Comparison of ENCODE assay signal across 8 cellular contexts in genomic region chr15:65824031-65824743, GRCh38. TPM values are rescaled to one million over a fixed set of nuclear protein-coding genes. Genes with fewer than 3 reads are reported as not detected.
DNase-seq lines count a peak whose midpoint lies in the region; ATAC-seq, FAIRE-seq and TF ChIP-seq lines count a peak whose summit lies in the region.

No MANE protein-coding gene starts in this region.

- WGBS in small intestine, 3 donors, result 58 to 72% (median 66%) methylated on average over 7 of the region's 7 CpGs

- DNase-seq in AG10803 (ENCODE audit: low read depth), result peak; percentile 64
- no peak for DNase-seq in GM18507 (ENCODE audit: extremely low spot score, insufficient read length, low read depth)
- DNase-seq in NCI-H460 (ENCODE audit: extremely low read depth, low read depth), result peak; percentile 70
- peak; percentile 72 for DNase-seq in astrocyte of the hippocampus (ENCODE audit: low read depth, low spot score)
- DNase-seq in iPS DF 19.7 (ENCODE audit: low read depth, low spot score), result peak; percentile 69
- DNase-seq in small intestine, result peak; percentile 72
- no peak for DNase-seq in central memory CD4-positive, alpha-beta T cell

- TF ChIP-seq CTCF in AG10803 (conservative IDR thresholded peaks at IDR 0.05; ENCODE audit: low read length), result peak; percentile 78

- H3K9me3 ChIP-seq in small intestine (ENCODE audit: control insufficient read depth, low read depth), result no peaks in the 10 kb centered on the region

- H3K27ac ChIP-seq in small intestine (ENCODE audit: low read depth in 1 of 2, low read length in 1 of 2), result no peak overlapping the region

- H3K4me1 ChIP-seq in small intestine (ENCODE audit: control insufficient read depth in 2 of 2, insufficient read depth in 1 of 2, low read depth in 1 of 2, low read length in 1 of 2), result peaks cover 0 to 6% of the 10 kb centered on the region in 2 donors

- no peaks in the 10 kb centered on the region for H3K27me3 ChIP-seq in small intestine (ENCODE audit: control insufficient read depth in 2 of 2, insufficient read depth in 2 of 2, low read length in 2 of 2)

- H3K36me3 ChIP-seq in small intestine (ENCODE audit: control insufficient read depth in 2 of 2, insufficient read depth in 2 of 2, low read length in 2 of 2), result no peaks in the 10 kb centered on the region

- peak; percentile 79 for FAIRE-seq in GM18507 (lab: Jason Lieb, UNC)
- FAIRE-seq in small intestine (lab: Jason Lieb, UNC), result no peak

- H3K4me3 ChIP-seq in AG10803 (ENCODE audit: low read length) (no peak overlapping the region), small intestine (ENCODE audit: low read depth in 1 of 2, low read length in 2 of 2) (no peak overlapping the region)

- no peak for ATAC-seq in activated CD4-positive, CD25-positive, alpha-beta regulatory T cell treated with anti-CD3 and anti-CD28 coated beads, Interleukin-2, amount 50 U/mL, for 24 hours

RNA-seq across cellular contexts. Expression of gene DENND4A, which starts 32.1 kb away (rescaled TPM):
- 15.6 and 19.3 TPM in 2 replicates for total RNA-seq in NCI-H460 (2014; rRNA removed; shearing (Covaris generic))
- 10.7 and 11.0 TPM in 2 replicates for polyA plus RNA-seq in NCI-H460 (2014; cell fraction: nucleus; rRNA removed)
- 1 to 10 TPM; 2.4 to 7.3 (median 5.8) TPM for polyA plus RNA-seq in small intestine

RNA-seq across cellular contexts. Expression of gene RAB11A, which starts 45.1 kb away (rescaled TPM):
- 150 and 187 TPM in 2 replicates for total RNA-seq in NCI-H460 (2014; rRNA removed; shearing (Covaris generic))
- polyA plus RNA-seq in NCI-H460 (2014; cell fraction: nucleus; rRNA removed), result 116 and 157 TPM in 2 replicates
- 100 to 1,000 TPM; 193 to 225 (median 220) TPM for polyA plus RNA-seq in small intestine

Comparison
In these comparisons a context has a peak if more than half of its experiments do, and no peak if none do; other contexts are left out.
1. DNase-seq: peak in AG10803 (single experiment), NCI-H460 (single experiment), astrocyte of the hippocampus (single experiment), iPS DF 19.7 (single experiment) and small intestine (single experiment); none in GM18507 (single experiment) and central memory CD4-positive, alpha-beta T cell (single experiment).